In genomic region chr9:110214090-110214489, GRCh38 we compare ENCODE assay signal across 25 cellular contexts. TPM values are rescaled to one million over a fixed set of nuclear protein-coding genes. Genes with fewer than 3 reads are reported as not detected.
DNase-seq lines count a peak whose midpoint lies in the region; ATAC-seq, FAIRE-seq and TF ChIP-seq lines count a peak whose summit lies in the region.
"Had no signal": no experiment of that assay in that cellular context is flagged by ENCODE, and none has a peak within 500 bp of the region (broad histone marks: within the 10 kb centered on the region; RNA-seq: fewer than 3 reads in every experiment).

No MANE protein-coding gene starts in this region.

- no peaks in the 10 kb centered on the region for H3K9me2 ChIP-seq in MM.1S (replicated peaks; ENCODE audit: insufficient read depth, low read length)

- H2AFZ ChIP-seq in MM.1S (ENCODE audit: low read length), result peak overlapping the region; percentile 36; the same call in 1 of the 2 replicates

- peaks cover 7% of the 10 kb centered on the region; the same call in 1 of the 2 replicates for H3F3A ChIP-seq in MM.1S (ENCODE audit: insufficient read depth, low read length)

- no peak overlapping the region for H3K27ac Mint-ChIP-seq in effector memory CD8-positive, alpha-beta T cell
- H3K27ac Mint-ChIP-seq: activated CD4-positive, alpha-beta memory T cell treated with anti-CD3 and anti-CD28 coated beads for 36 hours; activated naive CD4-positive, alpha-beta T cell treated with anti-CD3 and anti-CD28 coated beads for 36 hours; T-helper 1 cell treated with Interleukin-12 subunit alpha and Interleukin-12 subunit beta and Interleukin-4 antibody, amounts not matched to agents 30 μg/mL and 1 μg/mL, for 36 hours had no signal

- H3K4me2 ChIP-seq in BLaER1 treated with 17β-estradiol and CSF1 and Interleukin-3, amounts not matched to agents 10 nM and 100 nM, result peak overlapping the region in 8 of 11 experiments; percentile 35 to 68 (median 56); a peak in 16 of 22 replicates
- H3K4me2 ChIP-seq in MM.1S (ENCODE audit: low read depth, low read length), result peak overlapping the region; percentile 62

- intact Hi-C loops in mucosa of descending colon (cut with DNase I, micrococcal nuclease) (no loop called here), lower lobe of right lung (cut with DNase I) (no loop called here)

- no peak overlapping the region for H3K4me3 Mint-ChIP-seq in effector memory CD8-positive, alpha-beta T cell
- H3K4me3 Mint-ChIP-seq: activated CD4-positive, alpha-beta memory T cell treated with anti-CD3 and anti-CD28 coated beads for 36 hours; activated naive CD4-positive, alpha-beta T cell treated with anti-CD3 and anti-CD28 coated beads for 36 hours; neural crest cell; T-helper 1 cell treated with Interleukin-12 subunit alpha and Interleukin-12 subunit beta and Interleukin-4 antibody, amounts not matched to agents 30 μg/mL and 1 μg/mL, for 36 hours had no signal

- H4K20me1 ChIP-seq in BLaER1 treated with 17β-estradiol and CSF1 and Interleukin-3, amounts not matched to agents 10 nM and 100 nM, result no peaks in the 10 kb centered on the region
- no peaks in the 10 kb centered on the region for H4K20me1 ChIP-seq in MM.1S (ENCODE audit: insufficient read depth, low read length)

- DNase-seq in MM.1S (no peak), bronchial epithelial cell (ENCODE audit: low read depth) (peak; percentile 51), mucosa of descending colon (no peak), lower lobe of right lung (no peak), A172 (ENCODE audit: low spot score) (no peak)
- no peak for DNase-seq in effector memory CD8-positive, alpha-beta T cell
- DNase-seq: activated CD4-positive, alpha-beta memory T cell treated with anti-CD3 and anti-CD28 coated beads for 36 hours; activated naive CD4-positive, alpha-beta T cell treated with anti-CD3 and anti-CD28 coated beads for 36 hours; DMS79 treated with DMSO at 0.1 percent for 48 hours; foreskin melanocyte; GOT3; hypothalamus; Karpas-422; kidney; NCI-H1436; NCI-H69; stimulated activated CD4-positive, alpha-beta T cell treated with anti-CD3 and anti-CD28 coated beads, Interleukin-12 subunit alpha, Interleukin-12 subunit beta, amount 100 ng/mL, for 4 hours; WERI-Rb-1 had no signal

- H3K9me3 ChIP-seq in BLaER1 treated with 17β-estradiol and CSF1 and Interleukin-3, amounts not matched to agents 10 nM and 100 nM (replicated peaks in 1 of 11), result peaks cover 0 to 15% (median 6%) of the 10 kb centered on the region in 11 experiments; a peak in 11 of 22 replicates
- H3K9me3 ChIP-seq in MM.1S (replicated peaks; ENCODE audit: insufficient read depth, low read length) (no peaks in the 10 kb centered on the region), mucosa of descending colon (no peaks in the 10 kb centered on the region), lower lobe of right lung (no peaks in the 10 kb centered on the region)
- H3K9me3 ChIP-seq: suprapubic skin had no signal

- peak; percentile 80 for ATAC-seq in mucosa of descending colon
- no peak for ATAC-seq in lower lobe of right lung
- ATAC-seq in HG03520 (IDR thresholded peaks at IDR 0.05; ENCODE audit: unreplicated experiment), result no peak
- no peak for ATAC-seq in effector memory CD8-positive, alpha-beta T cell (replicated peaks)

- no peak overlapping the region for H3K27ac ChIP-seq in BLaER1 treated with 17β-estradiol and CSF1 and Interleukin-3, amounts not matched to agents 10 nM and 100 nM
- peak overlapping the region; percentile 43; the same call in 1 of the 2 replicates for H3K27ac ChIP-seq in MM.1S (ENCODE audit: low read length)
- H3K27ac ChIP-seq in lower lobe of right lung, result no peak overlapping the region
- H3K27ac ChIP-seq: coronary artery, suprapubic skin, WERI-Rb-1 had no signal

- no peaks in the 10 kb centered on the region for H3K4me1 Mint-ChIP-seq in effector memory CD8-positive, alpha-beta T cell (ENCODE audit: low read depth in 2 of 2)
- H3K4me1 Mint-ChIP-seq: neural crest cell had no signal

- H3K36me3 ChIP-seq in BLaER1 treated with 17β-estradiol and CSF1 and Interleukin-3, amounts not matched to agents 10 nM and 100 nM, result no peaks in the 10 kb centered on the region
- no peaks in the 10 kb centered on the region for H3K36me3 ChIP-seq in MM.1S (replicated peaks; ENCODE audit: insufficient read depth, low read length)
- no peaks in the 10 kb centered on the region for H3K36me3 ChIP-seq in bronchial epithelial cell (ENCODE audit: control insufficient read depth, insufficient read depth, low read length)
- no peaks in the 10 kb centered on the region for H3K36me3 ChIP-seq in mucosa of descending colon (ENCODE audit: low read depth)
- H3K36me3 ChIP-seq in lower lobe of right lung, result no peaks in the 10 kb centered on the region
- H3K36me3 ChIP-seq: suprapubic skin, WERI-Rb-1 had no signal

- H3K9me3 Mint-ChIP-seq in effector memory CD8-positive, alpha-beta T cell, result no peaks in the 10 kb centered on the region
- H3K9me3 Mint-ChIP-seq: activated CD4-positive, alpha-beta memory T cell treated with anti-CD3 and anti-CD28 coated beads for 36 hours; activated naive CD4-positive, alpha-beta T cell treated with anti-CD3 and anti-CD28 coated beads for 36 hours; neural crest cell; T-helper 1 cell treated with Interleukin-12 subunit alpha and Interleukin-12 subunit beta and Interleukin-4 antibody, amounts not matched to agents 30 μg/mL and 1 μg/mL, for 36 hours had no signal

- no peak for FAIRE-seq in bronchial epithelial cell (lab: Jason Lieb, UNC)
- FAIRE-seq: kidney had no signal

- peaks cover 6 to 18% of the 10 kb centered on the region in 2 donors for H3K27me3 Mint-ChIP-seq in effector memory CD8-positive, alpha-beta T cell

- H3K4me1 ChIP-seq in BLaER1 treated with 17β-estradiol and CSF1 and Interleukin-3, amounts not matched to agents 10 nM and 100 nM, result peaks cover 0 to 16% (median 10%) of the 10 kb centered on the region in 10 experiments; a peak in 15 of 20 replicates
- H3K4me1 ChIP-seq in MM.1S (ENCODE audit: low read length) (peaks cover 30% of the 10 kb centered on the region), mucosa of descending colon (ENCODE audit: low read depth) (peaks cover 27% of the 10 kb centered on the region), lower lobe of right lung (peaks cover 8% of the 10 kb centered on the region)

- H3K9ac ChIP-seq in BLaER1 treated with 17β-estradiol and CSF1 and Interleukin-3, amounts not matched to agents 10 nM and 100 nM, result no peak overlapping the region
- H3K9ac ChIP-seq in MM.1S (ENCODE audit: low read length), result no peak overlapping the region

- H3K79me2 ChIP-seq in MM.1S (ENCODE audit: low read length), result no peaks in the 10 kb centered on the region

- no peaks in the 10 kb centered on the region for H3K36me3 Mint-ChIP-seq in effector memory CD8-positive, alpha-beta T cell (ENCODE audit: insufficient read depth)
- H3K36me3 Mint-ChIP-seq: activated CD4-positive, alpha-beta memory T cell treated with anti-CD3 and anti-CD28 coated beads for 36 hours had no signal

- H3K4me3 ChIP-seq in BLaER1 treated with 17β-estradiol and CSF1 and Interleukin-3, amounts not matched to agents 10 nM and 100 nM, result no peak overlapping the region
- H3K4me3 ChIP-seq in MM.1S (ENCODE audit: low read length), result peak overlapping the region; percentile 16
- no peak overlapping the region for H3K4me3 ChIP-seq in bronchial epithelial cell (ENCODE audit: low read depth, low read length)
- no peak overlapping the region for H3K4me3 ChIP-seq in mucosa of descending colon
- no peak overlapping the region for H3K4me3 ChIP-seq in lower lobe of right lung
- H3K4me3 ChIP-seq: coronary artery, suprapubic skin had no signal

- no peaks in the 10 kb centered on the region for H3K27me3 ChIP-seq in BLaER1 treated with 17β-estradiol and CSF1 and Interleukin-3, amounts not matched to agents 10 nM and 100 nM
- no peaks in the 10 kb centered on the region for H3K27me3 ChIP-seq in MM.1S (replicated peaks; ENCODE audit: insufficient read depth, low read length)
- no peaks in the 10 kb centered on the region for H3K27me3 ChIP-seq in bronchial epithelial cell (ENCODE audit: control insufficient read depth, insufficient read depth, low read length)
- no peaks in the 10 kb centered on the region for H3K27me3 ChIP-seq in lower lobe of right lung (ENCODE audit: low read depth)
- H3K27me3 ChIP-seq: suprapubic skin had no signal

- no peak for TF ChIP-seq CTCF in MM.1S (IDR thresholded peaks at IDR 0.05; ENCODE audit: low read length)
- no peak for TF ChIP-seq CTCF in bronchial epithelial cell (IDR thresholded peaks at IDR 0.05; ENCODE audit: insufficient read depth, low read length, severe bottlenecking)
- TF ChIP-seq CTCF in mucosa of descending colon (IDR thresholded peaks at IDR 0.05), result no peak
- no peak for TF ChIP-seq CTCF in lower lobe of right lung (IDR thresholded peaks at IDR 0.05)

RNA-seq across cellular contexts. Expression of gene C9orf152, which starts 6.1 kb away (rescaled TPM):
- total RNA-seq in bronchial epithelial cell, result under 0.01 TPM in 2 replicates
- 10 to 100 TPM; 20.4 to 69.4 (median 42.9) TPM for total RNA-seq in mucosa of descending colon
- 26.1 TPM for total RNA-seq in lower lobe of right lung
- not detected in 2 replicates for total RNA-seq in A172 (2014; rRNA removed; shearing (Covaris generic))
- total RNA-seq: activated CD4-positive, alpha-beta memory T cell treated with anti-CD3 and anti-CD28 coated beads for 36 hours; activated naive CD4-positive, alpha-beta T cell treated with anti-CD3 and anti-CD28 coated beads for 36 hours; neural crest cell; renal cortical epithelial cell had no signal

RNA-seq across cellular contexts. Expression of gene TXN, which starts 42.2 kb away (rescaled TPM):
- 378 and 504 TPM in 2 replicates for total RNA-seq in bronchial epithelial cell
- 100 to 1,000 TPM; 228 to 441 (median 422) TPM for total RNA-seq in mucosa of descending colon
- 170 TPM for total RNA-seq in lower lobe of right lung
- total RNA-seq in A172 (2014; rRNA removed; shearing (Covaris generic)), result 851 and 892 TPM in 2 replicates

Comparison
In these comparisons a context has a peak if more than half of its experiments do, and no peak if none do; other contexts are left out.
1. RNA of gene C9orf152, which starts 6.1 kb away (total RNA-seq): 20.4 to 69.4 TPM in mucosa of descending colon and 26.1 TPM in lower lobe of right lung (single experiment); under 0.01 TPM in bronchial epithelial cell and not detected in A172; every median in the first group is over 10 times any median in the second.